25 cellular contexts compared by ENCODE assay signal in the genomic region with DNA sequence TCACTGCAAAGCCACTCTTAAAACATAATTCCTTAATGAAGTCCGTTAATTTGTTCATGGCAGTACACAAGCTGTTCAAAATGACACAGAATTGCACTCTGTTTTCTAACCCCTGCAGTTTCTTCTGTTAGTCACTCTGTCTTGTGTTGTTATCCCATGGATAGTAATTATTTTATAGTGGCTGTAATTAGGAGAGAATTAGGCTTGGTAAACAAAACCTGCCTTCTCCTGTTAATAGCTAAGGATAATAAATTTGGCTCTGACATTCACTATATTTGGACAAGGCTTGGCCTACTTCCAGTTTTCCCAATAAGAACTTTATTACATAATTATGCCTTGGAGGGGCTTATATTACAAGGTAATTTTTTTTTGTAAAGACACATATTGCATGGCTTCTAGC.
DNase-seq lines count a peak whose midpoint lies in the region; ATAC-seq, FAIRE-seq and TF ChIP-seq lines count a peak whose summit lies in the region.
"Had no signal": no experiment of that assay in that cellular context is flagged by ENCODE, and none has a peak within 500 bp of the region (broad histone marks: within the 10 kb centered on the region; RNA-seq: fewer than 3 reads in every experiment).

No MANE protein-coding gene starts in this region.

- DNase-seq in D721Med (ENCODE audit: insufficient read length, low spot score) (peak; percentile 14), NCI-H1048 (lab: John Stamatoyannopoulos, UW) (peak; percentile 81), NCI-H2081 (lab: John Stamatoyannopoulos, UW) (peak; percentile 91 to 98), NCI-H748 treated with DMSO at 0.1 percent for 48 hours (lab: John Stamatoyannopoulos, UW) (peak; percentile 99), hypothalamus (lab: John Stamatoyannopoulos, UW) (no peak), frontal cortex (ENCODE audit: low spot score in 2 of 2) (no peak)
- DNase-seq: activated CD4-positive, CD25-positive, alpha-beta regulatory T cell treated with anti-CD3 and anti-CD28 coated beads, Interleukin-2, amount 50 U/mL, for 72 hours; activated CD8-positive, alpha-beta T cell treated with anti-CD3 and anti-CD28 coated beads, Interleukin-2, amount 10 ng/mL, durations not matched to agents 7 days and 5 days; activated gamma-delta T cell treated with Interleukin-2 at 50 U/mL for 16 hours; activated T-cell treated with anti-CD3 and anti-CD28 coated beads, Interleukin-2, amount 50 U/mL, for 1 hour; DND-41; effector memory CD4-positive, alpha-beta T cell; esophagus squamous epithelium; kidney glomerular epithelial cell; NCI-H69; nucleus accumbens; PC-9; SHP77 treated with DMSO at 0.1 percent for 48 hours; stimulated activated CD4-positive, alpha-beta T cell treated with anti-CD3 and anti-CD28 coated beads, Interleukin-4, amount 100 ng/mL, for 1 hour; stimulated activated naive CD8-positive, alpha-beta T cell treated with anti-CD3 and anti-CD28 coated beads, Interleukin-15, Interleukin-2, amounts not matched to agents 100 U/mL and 50 U/mL, for 24 hours; T-helper 1 cell had no signal

- TF ChIP-seq CTCF in D721Med (IDR thresholded peaks at IDR 0.05; ENCODE audit: insufficient read depth, missing control alignments) = no peak

- no peak for ATAC-seq in HG03342 (IDR thresholded peaks at IDR 0.05; ENCODE audit: unreplicated experiment)
- no peak for ATAC-seq in HG03354 (IDR thresholded peaks at IDR 0.05; ENCODE audit: poor library complexity, severe bottlenecking, unreplicated experiment)
- ATAC-seq: activated CD8-positive, alpha-beta T cell treated with anti-CD3 and anti-CD28 coated beads, Interleukin-2, amount 10 ng/mL, durations not matched to agents 7 days and 5 days; stimulated activated naive CD8-positive, alpha-beta T cell treated with anti-CD3 and anti-CD28 coated beads, Interleukin-15, Interleukin-2, amounts not matched to agents 100 U/mL and 50 U/mL, for 24 hours had no signal

- FAIRE-seq in D721Med (lab: Jason Lieb, UNC) (no peak), frontal cortex (lab: Jason Lieb, UNC) (no peak)
- FAIRE-seq: GM12892, TTC549 had no signal

Comparison
In these comparisons a context has a peak if more than half of its experiments do, and no peak if none do; other contexts are left out.
1. DNase-seq: peak in D721Med (single experiment), NCI-H1048 (single experiment), NCI-H2081 (2 of 2) and NCI-H748 treated with DMSO at 0.1 percent for 48 hours (single experiment); none in hypothalamus (0 of 51) and frontal cortex (0 of 2).